ENCODE assay signal across 20 cellular contexts in the genomic region with DNA sequence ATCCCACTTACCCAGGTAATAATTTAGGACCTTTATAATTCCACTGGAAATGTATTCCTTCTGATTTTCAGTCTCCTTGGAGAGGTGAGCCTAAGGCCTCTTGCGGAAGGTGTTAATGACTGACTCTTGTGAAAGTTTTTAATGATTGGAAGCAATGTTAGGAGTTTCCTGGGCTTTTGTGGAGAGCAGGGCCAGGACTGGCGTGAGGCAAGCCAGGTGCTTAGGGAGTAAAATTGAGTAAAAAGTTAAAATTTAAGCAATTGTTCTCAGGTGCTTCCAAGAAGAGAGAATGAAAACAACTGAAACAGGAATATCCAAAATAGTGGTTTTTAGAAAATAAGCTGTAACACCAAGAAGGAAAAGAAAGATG.
A peak's percentile ranks its signal among the peaks of the same experiment; 100 is the strongest.
DNase-seq lines count a peak whose midpoint lies in the region; ATAC-seq and TF ChIP-seq lines count a peak whose summit lies in the region.
"Had no signal": no experiment of that assay in that cellular context is flagged by ENCODE, and none has a peak within 500 bp of the region (broad histone marks: within the 10 kb centered on the region; RNA-seq: fewer than 3 reads in every experiment).

No MANE protein-coding gene starts in this region.

- no peak overlapping the region for H3K9ac ChIP-seq in OCI-LY3 (ENCODE audit: low read length)
- peak overlapping the region; percentile 26 for H3K9ac ChIP-seq in adipocyte (ENCODE audit: low read length)
- H3K9ac ChIP-seq: BLaER1 had no signal

- H3K79me2 ChIP-seq in OCI-LY3 (ENCODE audit: low read length), result no peaks in the 10 kb centered on the region
- no peaks in the 10 kb centered on the region for H3K79me2 ChIP-seq in osteoblast (ENCODE audit: insufficient read depth, low read length)

- H3K4me1 ChIP-seq in OCI-LY3 (ENCODE audit: low read length) (peaks cover 48% of the 10 kb centered on the region), adipocyte (ENCODE audit: control insufficient read depth, insufficient read depth, low read length) (peaks cover 93% of the 10 kb centered on the region), left lung (peaks cover 5 to 63% of the 10 kb centered on the region in 2 donors), osteoblast (ENCODE audit: insufficient read depth, low read length) (peaks cover 31% of the 10 kb centered on the region)

- H3K27me3 Mint-ChIP-seq in stimulated activated memory B cell treated with anti-CD40 and anti-IgM and Interleukin-4, amounts not matched to agents 10 μg/mL and 1 μg/mL and 100 μg/mL, for 72 hours, result no peaks in the 10 kb centered on the region
- H3K27me3 Mint-ChIP-seq: CD4-positive, alpha-beta T cell had no signal

- no peaks in the 10 kb centered on the region for H3K27me3 ChIP-seq in OCI-LY3 (ENCODE audit: low read depth, low read length)
- H3K27me3 ChIP-seq in adipocyte (replicated peaks; ENCODE audit: control insufficient read depth, insufficient read depth, low read length), result no peaks in the 10 kb centered on the region
- no peaks in the 10 kb centered on the region for H3K27me3 ChIP-seq in left lung
- H3K27me3 ChIP-seq in osteoblast (ENCODE audit: insufficient read depth, low read length), result no peaks in the 10 kb centered on the region
- H3K27me3 ChIP-seq: BLaER1 had no signal

- H3K27ac ChIP-seq in OCI-LY3 (ENCODE audit: low read length), result peak overlapping the region; percentile 63; the same call in 1 of the 2 replicates
- peak overlapping the region in 1 of 2 donors; percentile 67 for H3K27ac ChIP-seq in left lung
- no peak overlapping the region for H3K27ac ChIP-seq in osteoblast (ENCODE audit: low read depth, low read length)
- H3K27ac ChIP-seq: BLaER1, SK-N-MC had no signal

- intact Hi-C loops in left lung (cut with DNase I), result no loop called here

- H3K4me2 ChIP-seq in OCI-LY3 (ENCODE audit: low read length) (peak overlapping the region; percentile 66), osteoblast (ENCODE audit: insufficient read depth, low read length) (no peak overlapping the region)
- H3K4me2 ChIP-seq: BLaER1 had no signal

- no peaks in the 10 kb centered on the region for H4K20me1 ChIP-seq in OCI-LY3 (ENCODE audit: insufficient read depth, low read length)
- H4K20me1 ChIP-seq in osteoblast (ENCODE audit: insufficient read depth, low read length), result no peaks in the 10 kb centered on the region
- H4K20me1 ChIP-seq: BLaER1 had no signal

- ATAC-seq in left lung, result peak; percentile 26
- no peak for ATAC-seq in stimulated activated memory B cell treated with anti-CD40 and anti-IgM and Interleukin-4, amounts not matched to agents 10 μg/mL and 1 μg/mL and 100 μg/mL, for 72 hours

- H3K4me3 ChIP-seq in OCI-LY3 (ENCODE audit: low read length) (peak overlapping the region; percentile 38; the same call in 1 of the 2 replicates), adipocyte (ENCODE audit: low read length) (no peak overlapping the region), left lung (no peak overlapping the region), osteoblast (ENCODE audit: insufficient read depth, low read length) (no peak overlapping the region)
- H3K4me3 ChIP-seq: BLaER1, SK-N-MC had no signal

- H3K9me3 ChIP-seq in OCI-LY3 (ENCODE audit: insufficient read depth, low read length), result no peaks in the 10 kb centered on the region
- H3K9me3 ChIP-seq in adipocyte (ENCODE audit: control insufficient read depth, low read length), result no peaks in the 10 kb centered on the region
- H3K9me3 ChIP-seq in left lung, result no peaks in the 10 kb centered on the region
- no peaks in the 10 kb centered on the region for H3K9me3 ChIP-seq in osteoblast (ENCODE audit: low read depth, low read length)

- H3K4me3 Mint-ChIP-seq in stimulated activated memory B cell treated with anti-CD40 and anti-IgM and Interleukin-4, amounts not matched to agents 10 μg/mL and 1 μg/mL and 100 μg/mL, for 72 hours, result no peak overlapping the region

- H2AFZ ChIP-seq in OCI-LY3 (ENCODE audit: low read depth, low read length), result no peak overlapping the region
- H2AFZ ChIP-seq in osteoblast (ENCODE audit: low read length), result no peak overlapping the region

- H3K36me3 Mint-ChIP-seq in stimulated activated memory B cell treated with anti-CD40 and anti-IgM and Interleukin-4, amounts not matched to agents 10 μg/mL and 1 μg/mL and 100 μg/mL, for 72 hours, result peaks cover 7% of the 10 kb centered on the region

- peaks cover 57% of the 10 kb centered on the region for H3K4me1 Mint-ChIP-seq in stimulated activated memory B cell treated with anti-CD40 and anti-IgM and Interleukin-4, amounts not matched to agents 10 μg/mL and 1 μg/mL and 100 μg/mL, for 72 hours

- H3K36me3 ChIP-seq in OCI-LY3 (replicated peaks; ENCODE audit: low read depth, low read length) (no peaks in the 10 kb centered on the region), adipocyte (ENCODE audit: control insufficient read depth, insufficient read depth, low read length, severe bottlenecking) (no peaks in the 10 kb centered on the region), left lung (no peaks in the 10 kb centered on the region), osteoblast (ENCODE audit: insufficient read depth, low read length) (no peaks in the 10 kb centered on the region)
- H3K36me3 ChIP-seq: BLaER1 had no signal

- peaks cover 6% of the 10 kb centered on the region for H3K9me3 Mint-ChIP-seq in stimulated activated memory B cell treated with anti-CD40 and anti-IgM and Interleukin-4, amounts not matched to agents 10 μg/mL and 1 μg/mL and 100 μg/mL, for 72 hours
- H3K9me3 Mint-ChIP-seq: CD4-positive, alpha-beta T cell had no signal

- no peak for DNase-seq in adipocyte (ENCODE audit: low read depth)
- DNase-seq in left lung, result no peak
- DNase-seq in osteoblast (ENCODE audit: insufficient read length, low spot score, missing footprints), result no peak
- no peak for DNase-seq in NCI-H446 treated with DMSO at 0.1 percent for 48 hours (lab: John Stamatoyannopoulos, UW)
- no peak for DNase-seq in NOMO-1 treated with DMSO at 0.1 percent for 48 hours (lab: John Stamatoyannopoulos, UW; ENCODE audit: unreplicated experiment)
- no peak for DNase-seq in dedifferentiated amniotic fluid mesenchymal stem cell (ENCODE audit: extremely low spot score)
- DNase-seq: CD4-positive, alpha-beta T cell; COR-L47; DMS79; Kasumi-1; NCI-H1417; NCI-H187 treated with DMSO at 0.1 percent for 48 hours; NCI-H2107; NCI-H510A treated with DMSO at 0.1 percent for 48 hours; NCI-H748 treated with DMSO at 0.1 percent for 48 hours; Right ventricle myocardium superior had no signal

- peak overlapping the region; percentile 72 for H3K27ac Mint-ChIP-seq in stimulated activated memory B cell treated with anti-CD40 and anti-IgM and Interleukin-4, amounts not matched to agents 10 μg/mL and 1 μg/mL and 100 μg/mL, for 72 hours

- no peak for TF ChIP-seq CTCF in OCI-LY3 (IDR thresholded peaks at IDR 0.05; ENCODE audit: low read depth, low read length)
- no peak for TF ChIP-seq CTCF in left lung (IDR thresholded peaks at IDR 0.05)
- no peak for TF ChIP-seq CTCF in osteoblast (IDR thresholded peaks at IDR 0.05; ENCODE audit: extremely low read depth, low read depth, low read length)
